In the genomic region with DNA sequence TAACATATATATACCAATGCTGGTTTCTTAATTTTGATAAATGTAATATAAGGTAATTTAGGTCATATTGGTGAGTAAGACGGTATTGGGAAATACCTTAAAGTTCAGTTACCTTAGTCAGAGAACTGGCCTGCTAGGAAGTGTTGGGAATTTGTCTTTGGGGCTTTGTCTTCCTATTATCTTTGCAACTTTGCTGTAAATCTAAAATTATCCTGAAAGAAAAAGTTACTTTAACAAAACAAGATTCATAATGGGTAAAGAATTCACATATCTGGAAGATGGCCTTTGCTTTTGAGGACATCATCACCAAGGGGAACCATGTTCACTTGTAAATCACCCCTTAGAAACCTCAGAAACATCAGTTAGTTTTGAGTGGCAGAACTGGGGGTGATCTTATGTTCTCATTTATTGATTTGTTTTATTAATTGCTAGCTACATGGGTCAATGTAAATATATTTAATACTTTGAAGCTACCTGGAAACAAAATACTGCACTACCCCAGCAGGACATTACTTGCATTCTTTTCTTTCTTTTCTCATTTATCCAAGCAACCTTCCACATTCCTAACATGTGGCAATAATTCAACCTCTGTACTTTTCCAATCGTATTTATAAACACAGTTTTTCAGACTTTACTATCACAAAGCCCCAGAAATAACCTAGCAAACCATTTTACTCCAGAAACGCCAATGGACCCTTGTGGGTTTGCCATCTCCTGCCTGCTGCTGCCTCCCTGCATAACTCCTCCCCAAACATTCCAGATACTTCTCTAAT, we compare ENCODE assay signal across 20 cellular contexts. TPM values are rescaled to one million over a fixed set of nuclear protein-coding genes. Genes with fewer than 3 reads are reported as not detected.
DNase-seq lines count a peak whose midpoint lies in the region; ATAC-seq and TF ChIP-seq lines count a peak whose summit lies in the region.
"Had no signal": no experiment of that assay in that cellular context is flagged by ENCODE, and none has a peak within 500 bp of the region (broad histone marks: within the 10 kb centered on the region; RNA-seq: fewer than 3 reads in every experiment).

No MANE protein-coding gene starts in this region.

- H3K4me3 ChIP-seq in foreskin fibroblast (ENCODE audit: low read depth in 1 of 2, low read length in 2 of 2) = no peak overlapping the region
- no peak overlapping the region for H3K4me3 ChIP-seq in skeletal muscle satellite cell (ENCODE audit: low read length)
- H3K4me3 ChIP-seq in transverse colon = no peak overlapping the region
- H3K4me3 ChIP-seq: tibial artery had no signal

- peaks cover 0 to 10% (median 2%) of the 10 kb centered on the region in 3 experiments; a peak in 3 of 7 replicates for H3K36me3 Mint-ChIP-seq in H9 (ENCODE audit: insufficient read depth in 1 of 3, low read depth in 3 of 3)
- no peaks in the 10 kb centered on the region for H3K36me3 Mint-ChIP-seq in activated naive CD4-positive, alpha-beta T cell treated with anti-CD3 and anti-CD28 coated beads for 36 hours (ENCODE audit: low read depth)
- H3K36me3 Mint-ChIP-seq: CD14-positive monocyte; stimulated activated memory B cell treated with anti-CD40 and anti-IgM and Interleukin-4, amounts not matched to agents 10 μg/mL and 1 μg/mL and 100 μg/mL, for 72 hours had no signal

- no peak for DNase-seq in H9
- DNase-seq in amniotic epithelial cell (ENCODE audit: low read depth) = peak; percentile 76
- peak; percentile 17 to 48 for DNase-seq in foreskin fibroblast
- no peak for DNase-seq in transverse colon
- no peak for DNase-seq in activated naive CD4-positive, alpha-beta T cell treated with anti-CD3 and anti-CD28 coated beads for 36 hours
- DNase-seq: activated effector memory CD4-positive, alpha-beta T cell treated with Interleukin-2 at 50 U/mL for 16 hours; anterior cingulate cortex; KBM-7; left colon; NCI-H1092 treated with DMSO at 0.1 percent for 48 hours; small intestine; T-helper 1 cell; tibial artery had no signal

- peak overlapping the region; percentile 10 for H2AFZ ChIP-seq in H9 (ENCODE audit: low read length)
- H2AFZ ChIP-seq: parathyroid adenoma had no signal

- H3K27me3 ChIP-seq in H9 (ENCODE audit: insufficient read depth, low read length) (0 out of 2 replicates have a peak, but pooled peaks cover 2% of the 10 kb centered on the region), skeletal muscle satellite cell (ENCODE audit: control insufficient read depth, insufficient read depth, low read length) (no peaks in the 10 kb centered on the region), transverse colon (no peaks in the 10 kb centered on the region)
- H3K27me3 ChIP-seq: tibial artery had no signal

- no peak overlapping the region for H3K56ac ChIP-seq in H9 (ENCODE audit: insufficient read length, low read depth, low read length)

- ATAC-seq in GM18502 (IDR thresholded peaks at IDR 0.05; ENCODE audit: poor library complexity, unreplicated experiment) = no peak
- ATAC-seq: esophagus mucosa; left colon; stimulated activated memory B cell treated with anti-CD40 and anti-IgM and Interleukin-4, amounts not matched to agents 10 μg/mL and 1 μg/mL and 100 μg/mL, for 72 hours; WTC11 had no signal

- no peaks in the 10 kb centered on the region for H3K4me1 ChIP-seq in H9 (ENCODE audit: insufficient read depth, low read length)
- H3K4me1 ChIP-seq in skeletal muscle satellite cell (ENCODE audit: control insufficient read depth, insufficient read depth, low read length) = peaks cover 24% of the 10 kb centered on the region
- no peaks in the 10 kb centered on the region for H3K4me1 ChIP-seq in transverse colon
- H3K4me1 ChIP-seq: parathyroid adenoma had no signal

- H3K79me2 ChIP-seq in H9 (ENCODE audit: insufficient read depth, low read length) = no peaks in the 10 kb centered on the region
- H3K79me2 ChIP-seq: parathyroid adenoma had no signal

- H2BK12ac ChIP-seq in H9 (ENCODE audit: insufficient read length, low read depth, low read length) = no peak overlapping the region

- no peak overlapping the region for H3K18ac ChIP-seq in H9 (ENCODE audit: insufficient read length, low read depth, low read length)

- no peaks in the 10 kb centered on the region for H4K20me1 ChIP-seq in H9 (ENCODE audit: control insufficient read depth, insufficient read depth, insufficient read length)

- H3K9me3 Mint-ChIP-seq in H9 = peaks cover 13 to 14% of the 10 kb centered on the region in 2 experiments
- H3K9me3 Mint-ChIP-seq in activated naive CD4-positive, alpha-beta T cell treated with anti-CD3 and anti-CD28 coated beads for 36 hours = peaks cover 2% of the 10 kb centered on the region
- H3K9me3 Mint-ChIP-seq: stimulated activated memory B cell treated with anti-CD40 and anti-IgM and Interleukin-4, amounts not matched to agents 10 μg/mL and 1 μg/mL and 100 μg/mL, for 72 hours had no signal

- no peak overlapping the region for H3T11ph ChIP-seq in H9 (ENCODE audit: low read length)

- H3K4me2 ChIP-seq in H9 (ENCODE audit: insufficient read depth, insufficient read length, low read length) (no peak overlapping the region), skeletal muscle satellite cell (ENCODE audit: low read length) (no peak overlapping the region)

- no peak overlapping the region for H2BK5ac ChIP-seq in H9 (ENCODE audit: insufficient read length, low read length)

- no CpG with 5 or more reads among the region's 3 CpGs for WGBS in H9 (ENCODE audit: extremely low coverage, insufficient read length, low lambda C conversion rate)
- 78 to 87% methylated on average over 3 of the region's 3 CpGs for WGBS in transverse colon (ENCODE audit: low coverage in 1 of 2), 2 donors

- CTCF ChIA-PET in activated naive CD4-positive, alpha-beta T cell treated with anti-CD3 and anti-CD28 coated beads for 36 hours (lab: Charles Lee) = no interaction called here

- no peak for TF ChIP-seq CTCF in H9 (conservative IDR thresholded peaks at IDR 0.05)
- no peak for TF ChIP-seq CTCF in foreskin fibroblast (IDR thresholded peaks at IDR 0.05; ENCODE audit: low read depth, low read length)
- no peak for TF ChIP-seq CTCF in transverse colon (IDR thresholded peaks at IDR 0.05)

- no peak overlapping the region for H3K4me3 Mint-ChIP-seq in H9
- H3K4me3 Mint-ChIP-seq in activated naive CD4-positive, alpha-beta T cell treated with anti-CD3 and anti-CD28 coated beads for 36 hours = no peak overlapping the region
- H3K4me3 Mint-ChIP-seq: CD14-positive monocyte; stimulated activated memory B cell treated with anti-CD40 and anti-IgM and Interleukin-4, amounts not matched to agents 10 μg/mL and 1 μg/mL and 100 μg/mL, for 72 hours; WTC11 had no signal

- intact Hi-C loops in transverse colon (cut with DNase I; ENCODE audit: low total_unique reads) = no loop called here
- intact Hi-C loops in activated naive CD4-positive, alpha-beta T cell treated with anti-CD3 and anti-CD28 coated beads for 36 hours (cut with micrococcal nuclease) = no loop called here

- H3K9ac ChIP-seq in H9 (ENCODE audit: extremely low read depth, insufficient read length, low read length) = no peak overlapping the region
- H3K9ac ChIP-seq in skeletal muscle satellite cell (ENCODE audit: low read depth, low read length) = peak overlapping the region; percentile 20
- H3K9ac ChIP-seq: parathyroid adenoma had no signal

- no peak overlapping the region for H4K91ac ChIP-seq in H9 (ENCODE audit: insufficient read length, low read depth, low read length)

- H3K4ac ChIP-seq in H9 (ENCODE audit: low read depth, low read length) = no peak overlapping the region

- no peak overlapping the region for H2BK15ac ChIP-seq in H9 (ENCODE audit: low read depth, low read length)

- H3K9me3 ChIP-seq in H9 (ENCODE audit: control insufficient read depth, low read depth, low read length) = no peaks in the 10 kb centered on the region
- no peaks in the 10 kb centered on the region for H3K9me3 ChIP-seq in skeletal muscle satellite cell (replicated peaks; ENCODE audit: low read length)
- H3K9me3 ChIP-seq in transverse colon = peaks cover 0 to 4% of the 10 kb centered on the region in 2 donors

- no peak for TF ChIP-seq POLR2A in transverse colon (IDR thresholded peaks at IDR 0.05)

- H4K5ac ChIP-seq in H9 (ENCODE audit: insufficient read length, low read depth, low read length) = no peak overlapping the region

- H3K27me3 Mint-ChIP-seq in H9 (ENCODE audit: low read depth) = peaks cover 2% of the 10 kb centered on the region; the same call in 1 of the 2 replicates
- peaks cover 2% of the 10 kb centered on the region for H3K27me3 Mint-ChIP-seq in activated naive CD4-positive, alpha-beta T cell treated with anti-CD3 and anti-CD28 coated beads for 36 hours (ENCODE audit: low read depth)

- H4K8ac ChIP-seq in H9 (replicated peaks; ENCODE audit: insufficient read length, low read depth, low read length) = no peak overlapping the region

- H3K23me2 ChIP-seq in H9 (ENCODE audit: insufficient read length, low read depth, low read length, poor library complexity, severe bottlenecking) = no peaks in the 10 kb centered on the region

- H2BK120ac ChIP-seq in H9 (ENCODE audit: low read depth, low read length, poor library complexity, severe bottlenecking) = no peak overlapping the region

- H3K23ac ChIP-seq in H9 (ENCODE audit: insufficient read length, low read depth, low read length) = no peak overlapping the region

- in situ Hi-C loops in transverse colon (cut with MboI; ENCODE audit: low pct_ligation_motif_present in 1 of 4, low pct_unique_long_range_greater_than_20kb in 1 of 4, low sequenced_read_pairs in 3 of 4) = no loop called here

- H3K27ac Mint-ChIP-seq in H9 = peak overlapping the region in 1 of 3 experiments; percentile 7; a peak in 2 of 7 replicates
- no peak overlapping the region for H3K27ac Mint-ChIP-seq in activated naive CD4-positive, alpha-beta T cell treated with anti-CD3 and anti-CD28 coated beads for 36 hours
- H3K27ac Mint-ChIP-seq: CD14-positive monocyte; stimulated activated memory B cell treated with anti-CD40 and anti-IgM and Interleukin-4, amounts not matched to agents 10 μg/mL and 1 μg/mL and 100 μg/mL, for 72 hours; WTC11 had no signal

- H3K4me1 Mint-ChIP-seq in H9 = peaks cover 4 to 10% of the 10 kb centered on the region in 2 experiments
- no peaks in the 10 kb centered on the region for H3K4me1 Mint-ChIP-seq in activated naive CD4-positive, alpha-beta T cell treated with anti-CD3 and anti-CD28 coated beads for 36 hours (ENCODE audit: low read depth)
- H3K4me1 Mint-ChIP-seq: CD14-positive monocyte; stimulated activated memory B cell treated with anti-CD40 and anti-IgM and Interleukin-4, amounts not matched to agents 10 μg/mL and 1 μg/mL and 100 μg/mL, for 72 hours had no signal

- H3K79me1 ChIP-seq in H9 (ENCODE audit: insufficient read depth, low read depth, low read length, poor library complexity, severe bottlenecking) = no peaks in the 10 kb centered on the region

- H2BK20ac ChIP-seq in H9 (ENCODE audit: low read depth, low read length, poor library complexity, severe bottlenecking) = no peak overlapping the region

- no peak overlapping the region for H2AK5ac ChIP-seq in H9 (ENCODE audit: insufficient read length, low read length)

- H3K36me3 ChIP-seq in skeletal muscle satellite cell (ENCODE audit: insufficient read depth, low read length) (no peaks in the 10 kb centered on the region), transverse colon (peaks cover 0 to 2% (median 0%) of the 10 kb centered on the region in 4 donors)
- H3K36me3 ChIP-seq: tibial artery had no signal

- H3K14ac ChIP-seq in H9 (ENCODE audit: insufficient read depth, low read length) = no peak overlapping the region

- no peak for TF ChIP-seq EP300 in transverse colon (IDR thresholded peaks at IDR 0.05; ENCODE audit: low read depth)

- H3K27ac ChIP-seq in H9 (ENCODE audit: insufficient read length, low read depth, low read length) (no peak overlapping the region), transverse colon (no peak overlapping the region)
- H3K27ac ChIP-seq: parathyroid adenoma, tibial artery had no signal

RNA-seq across cellular contexts. Expression of gene GLIS3, which starts 41.4 kb away (rescaled TPM):
- total RNA-seq in H9 (2021) = 0.15 and 0.50 TPM in 2 replicates
- total RNA-seq in skeletal muscle satellite cell (2012; rRNA removed) = 39.0 and 79.1 TPM in 2 replicates
- 10 to 100 TPM; 13.5 to 36.2 (median 28.8) TPM for total RNA-seq in transverse colon
- 1 to 10 TPM; 1.4 to 1.7 TPM for total RNA-seq in activated naive CD4-positive, alpha-beta T cell treated with anti-CD3 and anti-CD28 coated beads for 36 hours

Comparison
In these comparisons a context has a peak if more than half of its experiments do, and no peak if none do; other contexts are left out.
1. DNase-seq: peak in amniotic epithelial cell (single experiment) and foreskin fibroblast (2 of 2); none in H9 (single experiment), transverse colon (single experiment) and activated naive CD4-positive, alpha-beta T cell treated with anti-CD3 and anti-CD28 coated beads for 36 hours (single experiment).